ENCODE assay signal across 10 cellular contexts in the genomic region with DNA sequence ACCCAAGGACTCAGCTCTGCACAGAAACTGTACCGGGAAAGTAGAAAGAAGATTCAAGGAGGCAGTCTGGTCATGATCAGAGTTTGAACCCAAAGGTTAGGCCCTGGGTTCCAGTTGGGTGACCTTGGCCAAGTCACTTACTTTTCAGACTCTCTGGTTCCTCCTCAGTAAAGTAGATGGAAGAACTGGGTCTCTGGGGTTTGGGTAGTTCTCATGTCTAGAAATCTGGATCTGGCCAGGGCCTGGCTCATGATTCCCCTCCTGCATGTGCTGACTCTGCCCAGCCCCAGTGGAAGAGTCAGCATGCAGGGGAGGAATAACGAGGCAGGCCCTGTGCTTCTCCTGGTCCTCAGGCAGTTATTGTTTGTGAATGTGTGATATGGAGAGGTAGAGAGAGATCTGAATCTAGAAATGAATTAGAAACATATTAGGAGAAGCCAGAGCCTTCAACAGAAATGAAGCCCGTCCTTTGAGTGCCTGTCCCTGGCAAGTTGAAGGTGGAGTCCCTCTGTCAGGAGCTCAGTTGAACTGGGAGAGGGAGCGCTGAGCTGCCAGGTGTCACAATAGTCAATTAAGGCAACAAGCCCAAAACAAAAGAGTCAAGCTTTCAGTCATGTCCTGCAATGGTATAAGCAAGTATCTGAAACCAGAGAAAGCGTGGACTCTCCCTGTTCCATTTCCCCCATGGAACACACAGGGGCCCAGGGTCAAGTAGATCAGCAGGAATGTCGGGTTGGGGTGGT.
DNase-seq lines count a peak whose midpoint lies in the region; ATAC-seq, FAIRE-seq and TF ChIP-seq lines count a peak whose summit lies in the region.
"Had no signal": no experiment of that assay in that cellular context is flagged by ENCODE, and none has a peak within 500 bp of the region (broad histone marks: within the 10 kb centered on the region; RNA-seq: fewer than 3 reads in every experiment).

No MANE protein-coding gene starts in this region.

- peak; percentile 26 for DNase-seq in ELR (ENCODE audit: low read depth)
- DNase-seq in PC-9: no peak
- no peak for DNase-seq in H1 (ENCODE audit: low read depth in 1 of 2, low spot score in 2 of 2)
- DNase-seq in omental fat pad (ENCODE audit: low spot score): peak; percentile 1
- no peak for DNase-seq in GF-D8 (lab: John Stamatoyannopoulos, UW)
- no peak for DNase-seq in AG20443 (ENCODE audit: low spot score)
- no peak for DNase-seq in SK-N-DZ (ENCODE audit: low spot score)
- DNase-seq in islet precursor cell: no peak
- DNase-seq: head of caudate nucleus, testis had no signal

- H4K8ac ChIP-seq in H1 (ENCODE audit: extremely low read depth, insufficient read depth, low read length): no peak overlapping the region

- WGBS in H1 (ENCODE audit: extremely low coverage in 1 of 2, insufficient coverage in 1 of 2, insufficient read length in 1 of 2, insufficient replicate concordance in 2 of 2, low coverage in 1 of 2, low lambda C conversion rate in 2 of 2, missing lambda C conversion rate in 1 of 2), 2 experiments: 77% methylated on average over 6 of the region's 6 CpGs; no CpG with 5 or more reads in 1 of the 2 experiments

- H3K79me1 ChIP-seq in H1 (ENCODE audit: low read depth, low read length): no peaks in the 10 kb centered on the region; the same call in 1 of the 2 replicates

- H3K4me2 ChIP-seq in PC-9: peak overlapping the region; percentile 79
- H3K4me2 ChIP-seq in H1 (ENCODE audit: insufficient read depth in 1 of 2, low read depth in 2 of 2, low read length in 2 of 2): no peak overlapping the region

- no peak overlapping the region for H4K5ac ChIP-seq in H1 (ENCODE audit: insufficient read length, low read depth, low read length)

- BruUV-seq in PC-9 (replicated peaks; lab: Mats Ljungman, UMichigan): TSS peak; percentile 20

- H3K36me3 ChIP-seq in PC-9 (ENCODE audit: low read depth) (no peaks in the 10 kb centered on the region), H1 (ENCODE audit: control insufficient read depth in 2 of 4, insufficient read depth in 4 of 4, low read length in 3 of 4) (no peaks in the 10 kb centered on the region)

- H4K20me1 ChIP-seq in PC-9 (ENCODE audit: insufficient read depth): no peaks in the 10 kb centered on the region
- H4K20me1 ChIP-seq in H1 (replicated peaks in 1 of 2; ENCODE audit: control insufficient read depth in 1 of 2, insufficient read depth in 2 of 2, low read length in 2 of 2): no peaks in the 10 kb centered on the region

- H2BK20ac ChIP-seq in H1 (ENCODE audit: low read length): 0 out of 2 replicates have a peak overlapping the region, but pooled peaks have one; percentile 15

- peak overlapping the region; percentile 70; the same call in 1 of the 2 replicates for H2BK12ac ChIP-seq in H1 (ENCODE audit: low read depth, low read length)

- no peak for ATAC-seq in omental fat pad (ENCODE audit: low FRiP score)

- no peak overlapping the region for H4K91ac ChIP-seq in H1 (replicated peaks; ENCODE audit: insufficient read length, low read length)

- H2AFZ ChIP-seq in PC-9: no peak overlapping the region
- peak overlapping the region; percentile 35; the same call in 1 of the 2 replicates for H2AFZ ChIP-seq in H1 (ENCODE audit: low read length)

- no peak for TF ChIP-seq RAD21 in H1 (IDR thresholded peaks at IDR 0.05 in 1 of 2, conservative IDR thresholded peaks at IDR 0.05 in 1 of 2; ENCODE audit: low read depth in 2 of 2, low read length in 2 of 2)

- TF ChIP-seq EP300 in H1 (IDR thresholded peaks at IDR 0.05; ENCODE audit: borderline replicate concordance in 1 of 2, low read depth in 2 of 2, low read length in 2 of 2): no peak

- CTCF ChIA-PET in PC-9 (lab: Charles Lee): interaction anchor here (0.7 kb wide), 1 partner anchor 52 kb away, joined by 3 read pairs; no protein-coding TSS in a partner anchor
- CTCF ChIA-PET in H1 (lab: Charles Lee; ENCODE audit: partially characterized antibody): interaction anchor here (0.8 to 1.1 kb wide), 2 partner anchors 9 to 19 kb away, joined by 3 to 5 read pairs; no protein-coding TSS in a partner anchor

- intact Hi-C loops in PC-9 (cut with micrococcal nuclease; ENCODE audit: unreplicated experiment): loop anchor here (1.0 to 5.0 kb wide), 4 partner anchors 53 to 273 kb away; no protein-coding TSS in a partner anchor

- H3K23me2 ChIP-seq in H1 (ENCODE audit: low read depth, low read length): peaks cover 7% of the 10 kb centered on the region; the same call in 1 of the 2 replicates

- no peak for TF ChIP-seq POLR2A in H1 (IDR thresholded peaks at IDR 0.05; ENCODE audit: control extremely low read depth in 1 of 2, low read depth in 2 of 2, low read length in 2 of 2)

- H3K27ac ChIP-seq in PC-9: peak overlapping the region; percentile 98
- H3K27ac ChIP-seq in H1 (ENCODE audit: low read depth, low read length): no peak overlapping the region

- H3K56ac ChIP-seq in H1 (replicated peaks; ENCODE audit: insufficient read length, low read depth, low read length): no peak overlapping the region

- no peak overlapping the region for H2BK120ac ChIP-seq in H1 (replicated peaks; ENCODE audit: low read depth, low read length)

- peaks cover 89% of the 10 kb centered on the region for H3F3A ChIP-seq in PC-9 (ENCODE audit: insufficient read depth, low read depth)

- no peak overlapping the region for H2AK5ac ChIP-seq in H1 (ENCODE audit: low read depth, low read length)

- no peak overlapping the region for H3K14ac ChIP-seq in H1 (ENCODE audit: insufficient read length)

- POLR2A ChIA-PET in PC-9 (lab: Charles Lee; ENCODE audit: unreplicated experiment) (interaction anchor here (0.5 to 1.0 kb wide), 9 partner anchors 10 to 841 kb away, joined by 3 to 6 read pairs (median 3); partner anchors contain the start of genes HIF1A and PRKCH), H1 (lab: Charles Lee; ENCODE audit: partially characterized antibody) (no interaction called here)

- H2BK15ac ChIP-seq in H1 (ENCODE audit: low read length): peak overlapping the region; percentile 53

- H3K18ac ChIP-seq in H1 (ENCODE audit: extremely low read depth, low read length): peak overlapping the region; percentile 3; the same call in 1 of the 2 replicates

- peaks cover 30% of the 10 kb centered on the region for H3K79me2 ChIP-seq in PC-9 (ENCODE audit: low read depth)
- H3K79me2 ChIP-seq in H1 (ENCODE audit: control insufficient read depth in 1 of 2, insufficient read depth in 2 of 2, low read length in 2 of 2): no peaks in the 10 kb centered on the region

- H3K4me1 ChIP-seq in PC-9 (replicated peaks; ENCODE audit: insufficient read depth): peaks cover 95% of the 10 kb centered on the region
- H3K4me1 ChIP-seq in H1 (replicated peaks in 1 of 4; ENCODE audit: control insufficient read depth in 3 of 4, insufficient read depth in 4 of 4, low read length in 3 of 4): peaks cover 9 to 22% (median 15%) of the 10 kb centered on the region in 4 experiments

- H3K9me3 ChIP-seq in PC-9 (ENCODE audit: insufficient read depth, low read depth) (no peaks in the 10 kb centered on the region), H1 (ENCODE audit: insufficient read depth in 2 of 2, low read depth in 1 of 2, low read length in 1 of 2) (no peaks in the 10 kb centered on the region)
- H3K9me3 ChIP-seq: testis had no signal

- H3K9me2 ChIP-seq in PC-9 (ENCODE audit: insufficient read depth): no peaks in the 10 kb centered on the region

- H3K23ac ChIP-seq in H1 (ENCODE audit: insufficient read length): no peak overlapping the region

- no peaks in the 10 kb centered on the region for H3K27me3 ChIP-seq in PC-9 (ENCODE audit: insufficient read depth, low read depth)
- H3K27me3 ChIP-seq in H1 (replicated peaks in 1 of 4; ENCODE audit: control insufficient read depth in 3 of 4, extremely low read depth in 1 of 4, insufficient read depth in 3 of 4, low read length in 3 of 4): peaks cover 0 to 3% (median 2%) of the 10 kb centered on the region in 4 experiments; a peak in 2 of 7 replicates
- H3K27me3 ChIP-seq: testis had no signal

- no peak overlapping the region for H3K9ac ChIP-seq in H1 (replicated peaks in 1 of 4; ENCODE audit: extremely low read depth in 1 of 4, low read depth in 3 of 4, low read length in 3 of 4)

- no peak for FAIRE-seq in H1 (lab: Jason Lieb, UNC)

- H3K4ac ChIP-seq in H1 (replicated peaks; ENCODE audit: insufficient read length, low read depth, low read length): no peak overlapping the region

- H3K4me3 ChIP-seq in PC-9 (peak overlapping the region; percentile 39), H1 (ENCODE audit: extremely low read depth in 1 of 4, insufficient read depth in 2 of 4, low read depth in 3 of 4, low read length in 4 of 4) (no peak overlapping the region)
- H3K4me3 ChIP-seq: testis had no signal

- no peak for TF ChIP-seq CTCF in PC-9 (conservative IDR thresholded peaks at IDR 0.05)
- no peak for TF ChIP-seq CTCF in H1 (IDR thresholded peaks at IDR 0.05; ENCODE audit: control extremely low read depth in 1 of 3, insufficient read depth in 1 of 3, low read depth in 1 of 3, low read length in 3 of 3)
- TF ChIP-seq CTCF in omental fat pad (IDR thresholded peaks at IDR 0.05): no peak

- no peak overlapping the region for H2BK5ac ChIP-seq in H1 (ENCODE audit: low read depth, low read length)

TF ChIP-seq in H1, 55 proteins besides CTCF, POLR2A, EP300 and RAD21:
- no peak for TF ChIP-seq KDM1A (IDR thresholded peaks at IDR 0.05; ENCODE audit: borderline replicate concordance, low read length)
- TF ChIP-seq KDM4A (IDR thresholded peaks at IDR 0.05; ENCODE audit: low read depth, low read length, severe bottlenecking): no peak
- TF ChIP-seq NANOG (IDR thresholded peaks at IDR 0.05; ENCODE audit: insufficient read depth, low read depth, low read length, poor library complexity, severe bottlenecking): no peak
- TF ChIP-seq HDAC6 (IDR thresholded peaks at IDR 0.05; ENCODE audit: low read depth, low read length): no peak
- no peak for TF ChIP-seq RFX5 (IDR thresholded peaks at IDR 0.05; ENCODE audit: borderline replicate concordance, low read depth, low read length)
- TF ChIP-seq YY1 (IDR thresholded peaks at IDR 0.05; ENCODE audit: low read depth, low read length): no peak
- TF ChIP-seq, protein P1, sequence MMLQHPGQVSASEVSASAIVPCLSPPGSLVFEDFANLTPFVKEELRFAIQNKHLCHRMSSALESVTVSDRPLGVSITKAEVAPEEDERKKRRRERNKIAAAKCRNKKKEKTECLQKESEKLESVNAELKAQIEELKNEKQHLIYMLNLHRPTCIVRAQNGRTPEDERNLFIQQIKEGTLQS (IDR thresholded peaks at IDR 0.05; ENCODE audit: insufficient read depth, low read depth, low read length): no peak
- no peak for TF ChIP-seq SP2 (IDR thresholded peaks at IDR 0.05; ENCODE audit: low read length)
- no peak for TF ChIP-seq RBBP5 (IDR thresholded peaks at IDR 0.05; ENCODE audit: borderline replicate concordance, low read depth, low read length)
- no peak for TF ChIP-seq SAP30 (IDR thresholded peaks at IDR 0.05; ENCODE audit: insufficient read depth, insufficient replicate concordance, low read length)
TF ChIP-seq in H1: peak in this region for 0.

Comparison
In these comparisons a context has a peak if more than half of its experiments do, and no peak if none do; other contexts are left out.
1. DNase-seq: peak in ELR (single experiment) and omental fat pad (single experiment); none in PC-9 (0 of 2), H1 (0 of 2), GF-D8 (single experiment), AG20443 (single experiment), SK-N-DZ (single experiment) and islet precursor cell (single experiment).